In the genomic region with DNA sequence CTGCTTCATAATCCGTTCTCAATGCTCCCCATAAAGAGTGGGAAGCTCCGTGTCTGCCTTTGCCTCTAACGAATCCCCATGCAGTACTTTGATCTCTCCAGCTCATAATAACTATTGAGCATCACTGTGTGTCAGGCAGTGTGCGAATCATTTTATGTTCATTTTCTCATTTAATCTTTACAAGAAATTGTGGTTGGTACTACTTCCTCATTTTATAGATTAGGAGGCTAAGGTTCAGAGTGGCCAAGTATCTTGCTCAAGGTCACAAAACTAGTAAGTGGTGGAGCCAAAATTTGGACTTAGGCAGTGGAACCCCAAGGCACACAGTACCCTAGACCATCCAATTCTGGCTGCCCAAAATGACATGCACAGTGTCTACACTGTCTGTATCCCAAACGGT, we compare ENCODE assay signal across 19 cellular contexts. TPM values are rescaled to one million over a fixed set of nuclear protein-coding genes. Genes with fewer than 3 reads are reported as not detected.
"Had no signal": no experiment of that assay in that cellular context is flagged by ENCODE, and none has a peak within 500 bp of the region (broad histone marks: within the 10 kb centered on the region; RNA-seq: fewer than 3 reads in every experiment).

No MANE protein-coding gene starts in this region.

- FAIRE-seq: endothelial cell of umbilical vein had no signal

- H3K4me3 Mint-ChIP-seq: activated CD4-positive, alpha-beta T cell treated with anti-CD3 and anti-CD28 coated beads, Interleukin-2, amount 10 ng/mL, durations not matched to agents 7 days and 5 days; activated naive CD4-positive, alpha-beta T cell treated with anti-CD3 and anti-CD28 coated beads, Interleukin-2, amount 10 ng/mL, durations not matched to agents 7 days and 5 days; activated T-helper 17 cell treated with anti-CD3 and anti-CD28 coated beads, Interleukin-2, amount 50 U/mL, for 72 hours; naive B cell; stimulated activated memory B cell treated with anti-CD40 and anti-IgM and Interleukin-4, amounts not matched to agents 10 μg/mL and 1 μg/mL and 100 μg/mL, for 72 hours had no signal

- H3K27ac Mint-ChIP-seq: activated CD4-positive, alpha-beta T cell treated with anti-CD3 and anti-CD28 coated beads, Interleukin-2, amount 10 ng/mL, durations not matched to agents 7 days and 5 days; activated naive CD4-positive, alpha-beta T cell treated with anti-CD3 and anti-CD28 coated beads, Interleukin-2, amount 10 ng/mL, durations not matched to agents 7 days and 5 days; activated T-helper 17 cell treated with anti-CD3 and anti-CD28 coated beads, Interleukin-2, amount 50 U/mL, for 72 hours; naive B cell; stimulated activated memory B cell treated with anti-CD40 and anti-IgM and Interleukin-4, amounts not matched to agents 10 μg/mL and 1 μg/mL and 100 μg/mL, for 72 hours had no signal

- H3K9me3 ChIP-seq: adrenal gland, colonic mucosa, tibial nerve had no signal

- H3K36me3 Mint-ChIP-seq: activated naive CD4-positive, alpha-beta T cell treated with anti-CD3 and anti-CD28 coated beads, Interleukin-2, amount 10 ng/mL, durations not matched to agents 7 days and 5 days; naive B cell; stimulated activated memory B cell treated with anti-CD40 and anti-IgM and Interleukin-4, amounts not matched to agents 10 μg/mL and 1 μg/mL and 100 μg/mL, for 72 hours had no signal

- H3K4me3 ChIP-seq: adrenal gland, colonic mucosa, lung, tibial nerve had no signal

- DNase-seq: activated CD4-positive, alpha-beta T cell treated with anti-CD3 and anti-CD28 coated beads, Interleukin-2, amount 10 ng/mL, durations not matched to agents 7 days and 5 days; activated CD4-positive, CD25-positive, alpha-beta regulatory T cell; activated naive CD4-positive, alpha-beta T cell treated with anti-CD3 and anti-CD28 coated beads, Interleukin-2, amount 10 ng/mL, durations not matched to agents 7 days and 5 days; activated T-cell treated with anti-CD3 and anti-CD28 coated beads for 4 hours; adrenal gland; caudate nucleus; colonic mucosa; foreskin melanocyte; head of caudate nucleus; left colon; naive B cell; right cardiac atrium had no signal

- H3K4me1 Mint-ChIP-seq: activated CD4-positive, alpha-beta T cell treated with anti-CD3 and anti-CD28 coated beads, Interleukin-2, amount 10 ng/mL, durations not matched to agents 7 days and 5 days; activated naive CD4-positive, alpha-beta T cell treated with anti-CD3 and anti-CD28 coated beads, Interleukin-2, amount 10 ng/mL, durations not matched to agents 7 days and 5 days; activated T-helper 17 cell treated with anti-CD3 and anti-CD28 coated beads, Interleukin-2, amount 50 U/mL, for 72 hours; stimulated activated memory B cell treated with anti-CD40 and anti-IgM and Interleukin-4, amounts not matched to agents 10 μg/mL and 1 μg/mL and 100 μg/mL, for 72 hours had no signal

- H3K27ac ChIP-seq: adrenal gland, colonic mucosa, tibial nerve had no signal

- H3K27me3 Mint-ChIP-seq: activated CD4-positive, alpha-beta T cell treated with anti-CD3 and anti-CD28 coated beads, Interleukin-2, amount 10 ng/mL, durations not matched to agents 7 days and 5 days had no signal

- H3K36me3 ChIP-seq: adrenal gland, colonic mucosa, tibial nerve had no signal

- H3K9me3 Mint-ChIP-seq: activated CD4-positive, alpha-beta T cell treated with anti-CD3 and anti-CD28 coated beads, Interleukin-2, amount 10 ng/mL, durations not matched to agents 7 days and 5 days; activated naive CD4-positive, alpha-beta T cell treated with anti-CD3 and anti-CD28 coated beads, Interleukin-2, amount 10 ng/mL, durations not matched to agents 7 days and 5 days; activated T-helper 17 cell treated with anti-CD3 and anti-CD28 coated beads, Interleukin-2, amount 50 U/mL, for 72 hours; naive B cell; stimulated activated memory B cell treated with anti-CD40 and anti-IgM and Interleukin-4, amounts not matched to agents 10 μg/mL and 1 μg/mL and 100 μg/mL, for 72 hours had no signal

- ATAC-seq: activated T-helper 17 cell treated with anti-CD3 and anti-CD28 coated beads, Interleukin-2, amount 50 U/mL, for 72 hours; left colon; right cardiac atrium; stimulated activated memory B cell treated with anti-CD40 and anti-IgM and Interleukin-4, amounts not matched to agents 10 μg/mL and 1 μg/mL and 100 μg/mL, for 72 hours had no signal

- H3K4me1 ChIP-seq: adrenal gland, colonic mucosa, tibial nerve had no signal

- H3K27me3 ChIP-seq: colonic mucosa, tibial nerve had no signal

RNA-seq across cellular contexts. Expression of gene ABCC12, which starts 44.8 kb away (rescaled TPM):
- total RNA-seq: activated CD4-positive, alpha-beta T cell treated with anti-CD3 and anti-CD28 coated beads, Interleukin-2, amount 10 ng/mL, durations not matched to agents 7 days and 5 days; activated CD8-positive, alpha-beta memory T cell treated with anti-CD3 and anti-CD28 coated beads for 36 hours; activated T-helper 17 cell treated with anti-CD3 and anti-CD28 coated beads, Interleukin-2, amount 50 U/mL, for 72 hours; adrenal gland; colonic mucosa; endothelial cell of umbilical vein; left colon; lung; right cardiac atrium; subcutaneous adipose tissue had no signal
- polyA plus RNA-seq: adrenal gland, endothelial cell of umbilical vein, lung, right cardiac atrium had no signal
